Comparison of ENCODE assay signal across 1 cellular context in genomic region chr7:149141893-149142292, GRCh38.
TF ChIP-seq lines count a peak whose summit lies in the region.

No MANE protein-coding gene starts in this region.

TF ChIP-seq in H1, 55 proteins besides CTCF, POLR2A, EP300 and RAD21:
- TF ChIP-seq SP4 (IDR thresholded peaks at IDR 0.05; ENCODE audit: low read length) (no peak), TEAD4 (IDR thresholded peaks at IDR 0.05; ENCODE audit: low read depth, low read length) (no peak), CHD1 (IDR thresholded peaks at IDR 0.05; ENCODE audit: low read depth, low read length) (no peak), NANOG (IDR thresholded peaks at IDR 0.05; ENCODE audit: insufficient read depth, low read depth, low read length, poor library complexity, severe bottlenecking) (no peak), KDM5A (IDR thresholded peaks at IDR 0.05; ENCODE audit: low read length) (no peak), MAX (IDR thresholded peaks at IDR 0.05) (no peak)
